ENCODE assay signal across 12 cellular contexts in the genomic region with DNA sequence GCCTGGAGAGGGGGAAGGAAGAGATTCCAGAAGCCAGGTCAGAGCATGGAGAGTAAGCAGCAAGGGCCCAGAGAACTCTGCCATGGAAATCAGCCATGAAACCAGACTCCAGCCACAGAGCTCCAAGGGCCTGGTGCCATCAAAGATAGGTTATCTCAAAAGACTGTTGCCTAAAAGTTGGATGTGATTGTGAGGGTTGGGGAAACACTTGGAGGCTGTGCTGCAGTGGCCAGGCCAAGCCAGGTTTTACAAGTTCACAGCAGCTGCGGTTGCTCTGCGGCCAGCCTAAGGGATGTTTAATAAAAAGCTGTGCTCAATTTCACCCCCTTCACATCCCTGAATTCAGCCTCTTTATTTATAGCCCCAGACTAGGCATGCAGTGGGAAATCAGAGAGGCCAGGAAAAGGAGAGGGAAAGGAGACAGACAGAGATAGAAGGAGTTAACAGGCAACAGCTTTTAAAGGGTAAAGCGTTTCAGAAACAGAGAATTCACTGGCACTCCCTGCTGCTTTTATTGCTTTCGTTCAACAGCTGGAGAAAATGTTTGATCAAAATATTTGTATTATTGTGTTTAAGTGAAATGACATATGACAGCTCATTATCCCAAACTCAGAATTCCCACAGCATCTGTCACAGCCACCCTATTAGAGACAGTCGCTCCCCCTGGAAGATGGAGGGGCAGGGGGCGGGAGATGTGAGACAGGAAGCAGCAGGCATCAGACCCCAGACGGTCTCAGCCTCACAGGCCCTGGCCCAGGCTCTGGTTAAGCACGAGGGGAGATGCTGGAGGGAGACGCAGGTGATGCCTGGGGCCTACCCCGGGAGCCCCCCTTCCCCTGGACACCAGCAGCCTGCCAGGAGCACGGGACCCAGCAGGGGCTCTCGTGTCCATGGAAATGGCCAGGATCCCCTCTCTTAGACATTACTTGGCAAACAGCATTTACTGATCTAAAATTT.
DNase-seq lines count a peak whose midpoint lies in the region; ATAC-seq, FAIRE-seq and TF ChIP-seq lines count a peak whose summit lies in the region.
"Had no signal": no experiment of that assay in that cellular context is flagged by ENCODE, and none has a peak within 500 bp of the region (broad histone marks: within the 10 kb centered on the region; RNA-seq: fewer than 3 reads in every experiment).

No MANE protein-coding gene starts in this region.

- H3K27me3 ChIP-seq in esophagus muscularis mucosa (no peaks in the 10 kb centered on the region), tibial artery (no peaks in the 10 kb centered on the region)
- H3K27me3 ChIP-seq: SJSA1 had no signal

- no peak overlapping the region for H3K4me3 ChIP-seq in NB4 (ENCODE audit: low read depth, low read length)
- H3K4me3 ChIP-seq in esophagus muscularis mucosa = no peak overlapping the region
- H3K4me3 ChIP-seq in mucosa of descending colon = no peak overlapping the region
- no peak overlapping the region for H3K4me3 ChIP-seq in tibial artery
- H3K4me3 ChIP-seq: SJSA1 had no signal

- intact Hi-C loops in esophagus muscularis mucosa (cut with DNase I) (no loop called here), mucosa of descending colon (cut with DNase I, micrococcal nuclease) (no loop called here), tibial artery (cut with DNase I; ENCODE audit: low total_unique reads) (no loop called here)
- intact Hi-C loops in activated naive CD4-positive, alpha-beta T cell treated with anti-CD3 and anti-CD28 coated beads for 36 hours (cut with micrococcal nuclease) = no loop called here

- H3K4me1 ChIP-seq in esophagus muscularis mucosa (peaks cover 20 to 58% (median 34%) of the 10 kb centered on the region in 4 donors), mucosa of descending colon (ENCODE audit: low read depth) (peaks cover 5% of the 10 kb centered on the region), tibial artery (peaks cover 0 to 12% (median 4%) of the 10 kb centered on the region in 4 donors)

- WGBS in esophagus muscularis mucosa = 47% methylated on average over 12 of the region's 12 CpGs

- peak; percentile 22 for ATAC-seq in mucosa of descending colon
- no peak for ATAC-seq in T-cell (replicated peaks in 1 of 4)

- H3K27ac ChIP-seq in esophagus muscularis mucosa (replicated peaks in 1 of 4) = peak overlapping the region; percentile 36 to 61 (median 56)
- no peak overlapping the region for H3K27ac ChIP-seq in tibial artery
- H3K27ac ChIP-seq: SJSA1 had no signal

- CTCF ChIA-PET in activated naive CD4-positive, alpha-beta T cell treated with anti-CD3 and anti-CD28 coated beads for 36 hours (lab: Charles Lee) = no interaction called here
- CTCF ChIA-PET in T-cell (lab: Charles Lee) = no interaction called here

- no peaks in the 10 kb centered on the region for H3K36me3 Mint-ChIP-seq in activated naive CD4-positive, alpha-beta T cell treated with anti-CD3 and anti-CD28 coated beads for 36 hours (ENCODE audit: low read depth)
- H3K36me3 Mint-ChIP-seq in T-cell = no peaks in the 10 kb centered on the region

- DNase-seq in NB4 (ENCODE audit: low read depth) = peak; percentile 59
- no peak for DNase-seq in esophagus muscularis mucosa (ENCODE audit: extremely low spot score)
- peak in 1 of 3 donors; percentile 16 for DNase-seq in mucosa of descending colon
- peak; percentile 57 to 65 for DNase-seq in tibial artery
- no peak for DNase-seq in activated naive CD4-positive, alpha-beta T cell treated with anti-CD3 and anti-CD28 coated beads for 36 hours
- DNase-seq in MV-4-11 (lab: John Stamatoyannopoulos, UW) = no peak
- no peak for DNase-seq in GM19239 (ENCODE audit: insufficient read length, low spot score)
- DNase-seq in T-cell = no peak
- DNase-seq: activated CD4-positive, alpha-beta T cell treated with anti-CD3 and anti-CD28 coated beads for 48 hours; activated naive CD4-positive, alpha-beta T cell treated with anti-CD3 and anti-CD28 coated beads, Interleukin-2, amount 50 U/mL, for 16 hours had no signal

- POLR2A ChIA-PET in T-cell (lab: Charles Lee) = no interaction called here

- no peaks in the 10 kb centered on the region for H3K9me3 Mint-ChIP-seq in activated naive CD4-positive, alpha-beta T cell treated with anti-CD3 and anti-CD28 coated beads for 36 hours
- H3K9me3 Mint-ChIP-seq in T-cell = peaks cover 0 to 6% (median 0%) of the 10 kb centered on the region in 3 donors

- no peak for TF ChIP-seq POLR2A in NB4 (IDR thresholded peaks at IDR 0.05; ENCODE audit: extremely low read depth, insufficient read length)
- no peak for TF ChIP-seq POLR2A in esophagus muscularis mucosa (IDR thresholded peaks at IDR 0.05; ENCODE audit: low read depth)

- H3K9me3 ChIP-seq in esophagus muscularis mucosa (no peaks in the 10 kb centered on the region), mucosa of descending colon (no peaks in the 10 kb centered on the region), tibial artery (no peaks in the 10 kb centered on the region)
- H3K9me3 ChIP-seq: SJSA1 had no signal

- H3K36me3 ChIP-seq in esophagus muscularis mucosa (peaks cover 0 to 4% (median 0%) of the 10 kb centered on the region in 4 donors), mucosa of descending colon (ENCODE audit: low read depth) (no peaks in the 10 kb centered on the region), tibial artery (no peaks in the 10 kb centered on the region)
- H3K36me3 ChIP-seq: SJSA1 had no signal

- no peak overlapping the region for H3K27ac Mint-ChIP-seq in activated naive CD4-positive, alpha-beta T cell treated with anti-CD3 and anti-CD28 coated beads for 36 hours
- H3K27ac Mint-ChIP-seq in T-cell = no peak overlapping the region

- no peak for TF ChIP-seq EP300 in esophagus muscularis mucosa (IDR thresholded peaks at IDR 0.05)

- H3K4me1 Mint-ChIP-seq in activated naive CD4-positive, alpha-beta T cell treated with anti-CD3 and anti-CD28 coated beads for 36 hours (ENCODE audit: low read depth) = no peaks in the 10 kb centered on the region
- H3K4me1 Mint-ChIP-seq in T-cell = no peaks in the 10 kb centered on the region

- no peak for FAIRE-seq in GM19239 (lab: Jason Lieb, UNC)
- FAIRE-seq: endometrium had no signal

- H3K4me3 Mint-ChIP-seq in activated naive CD4-positive, alpha-beta T cell treated with anti-CD3 and anti-CD28 coated beads for 36 hours = no peak overlapping the region
- no peak overlapping the region for H3K4me3 Mint-ChIP-seq in T-cell

- no peak for TF ChIP-seq CTCF in NB4 (IDR thresholded peaks at IDR 0.05; ENCODE audit: low read depth, low read length)
- no peak for TF ChIP-seq CTCF in esophagus muscularis mucosa (IDR thresholded peaks at IDR 0.05)
- TF ChIP-seq CTCF in mucosa of descending colon (IDR thresholded peaks at IDR 0.05) = no peak
- TF ChIP-seq CTCF in tibial artery (IDR thresholded peaks at IDR 0.05) = no peak

- peaks cover 3% of the 10 kb centered on the region for H3K27me3 Mint-ChIP-seq in activated naive CD4-positive, alpha-beta T cell treated with anti-CD3 and anti-CD28 coated beads for 36 hours (ENCODE audit: low read depth)
- H3K27me3 Mint-ChIP-seq in T-cell = peaks cover 0 to 5% of the 10 kb centered on the region in 2 donors

Comparison
In these comparisons a context has a peak if more than half of its experiments do, and no peak if none do; other contexts are left out.
1. DNase-seq: peak in NB4 (single experiment) and tibial artery (2 of 2); none in esophagus muscularis mucosa (single experiment), activated naive CD4-positive, alpha-beta T cell treated with anti-CD3 and anti-CD28 coated beads for 36 hours (single experiment), MV-4-11 (single experiment), GM19239 (single experiment) and T-cell (0 of 34).
2. H3K27ac ChIP-seq: peak in esophagus muscularis mucosa (4 of 4); none in tibial artery (0 of 2).